20 cellular contexts compared by ENCODE assay signal in the genomic region with DNA sequence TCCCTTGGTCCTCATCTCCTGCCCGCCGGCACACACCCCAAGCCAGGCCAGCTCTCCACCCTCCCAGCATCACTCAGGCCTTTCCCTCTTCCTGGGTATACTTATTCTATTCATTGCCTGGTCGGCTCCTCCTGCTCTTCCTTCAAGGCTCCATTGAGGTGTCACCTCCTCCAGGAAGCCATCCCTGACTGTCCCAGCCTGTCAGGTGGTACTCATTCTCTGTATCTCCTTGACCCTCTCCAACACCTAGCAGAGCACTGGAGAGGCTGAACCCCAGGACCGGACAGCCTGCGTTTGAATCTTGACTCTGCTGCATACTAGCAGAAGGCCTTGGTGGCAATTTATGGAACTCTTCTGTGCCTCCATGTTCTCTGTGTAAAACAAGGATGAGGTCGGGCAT. TPM values are rescaled to one million over a fixed set of nuclear protein-coding genes. Genes with fewer than 3 reads are reported as not detected.
"Had no signal": no experiment of that assay in that cellular context is flagged by ENCODE, and none has a peak within 500 bp of the region (broad histone marks: within the 10 kb centered on the region; RNA-seq: fewer than 3 reads in every experiment).

No MANE protein-coding gene starts in this region.

- ATAC-seq: activated naive CD4-positive, alpha-beta T cell treated with anti-CD3 and anti-CD28 coated beads, Interleukin-2, amount 50 U/mL, for 72 hours; body of pancreas; WTC11 had no signal

- DNase-seq: activated CD4-positive, alpha-beta T cell treated with anti-CD3 and anti-CD28 coated beads, Interleukin-2, amount 10 ng/mL, durations not matched to agents 24 days and 14 days; activated CD8-positive, alpha-beta memory T cell treated with anti-CD3 and anti-CD28 coated beads for 24 hours; amniotic stem cell; body of pancreas; cortex of kidney; effector CD8-positive, alpha-beta T cell; hypothalamus; naive thymus-derived CD4-positive, alpha-beta T cell; right lobe of liver; stimulated activated CD4-positive, alpha-beta T cell treated with anti-CD3 and anti-CD28 coated beads, Interleukin-2, amount 100 ng/mL, for 24 hours; testis; upper lobe of right lung had no signal

- H3K4me3 ChIP-seq: body of pancreas, lung, prostate gland, right lobe of liver, testis, upper lobe of right lung had no signal

- H3K27ac ChIP-seq: body of pancreas, prostate gland, right lobe of liver, testis, upper lobe of right lung had no signal

- H3K27me3 ChIP-seq: body of pancreas, right lobe of liver, testis, upper lobe of right lung had no signal

- H3K36me3 ChIP-seq: prostate gland, right lobe of liver, upper lobe of right lung had no signal

- H3K9me3 Mint-ChIP-seq: activated CD4-positive, alpha-beta T cell treated with anti-CD3 and anti-CD28 coated beads, Interleukin-2, amount 10 ng/mL, durations not matched to agents 24 days and 14 days; activated naive CD4-positive, alpha-beta T cell treated with anti-CD3 and anti-CD28 coated beads, Interleukin-2, amount 50 U/mL, for 72 hours; central memory CD8-positive, alpha-beta T cell; naive thymus-derived CD4-positive, alpha-beta T cell; stimulated activated naive CD8-positive, alpha-beta T cell treated with anti-CD3 and anti-CD28 coated beads, Interleukin-15, Interleukin-2, amounts not matched to agents 100 ng/mL and 50 ng/mL, for 24 hours; WTC11 had no signal

- H3K36me3 Mint-ChIP-seq: activated naive CD4-positive, alpha-beta T cell treated with anti-CD3 and anti-CD28 coated beads, Interleukin-2, amount 50 U/mL, for 72 hours; naive thymus-derived CD4-positive, alpha-beta T cell; WTC11 had no signal

- H3K4me3 Mint-ChIP-seq: activated CD4-positive, alpha-beta T cell treated with anti-CD3 and anti-CD28 coated beads, Interleukin-2, amount 10 ng/mL, durations not matched to agents 24 days and 14 days; central memory CD8-positive, alpha-beta T cell; naive thymus-derived CD4-positive, alpha-beta T cell; stimulated activated naive CD8-positive, alpha-beta T cell treated with anti-CD3 and anti-CD28 coated beads, Interleukin-15, Interleukin-2, amounts not matched to agents 100 ng/mL and 50 ng/mL, for 24 hours; WTC11 had no signal

- H3K27me3 Mint-ChIP-seq: central memory CD8-positive, alpha-beta T cell had no signal

- H3K27ac Mint-ChIP-seq: activated CD4-positive, alpha-beta T cell treated with anti-CD3 and anti-CD28 coated beads, Interleukin-2, amount 10 ng/mL, durations not matched to agents 24 days and 14 days; activated naive CD4-positive, alpha-beta T cell treated with anti-CD3 and anti-CD28 coated beads, Interleukin-2, amount 50 U/mL, for 72 hours; naive thymus-derived CD4-positive, alpha-beta T cell; stimulated activated naive CD8-positive, alpha-beta T cell treated with anti-CD3 and anti-CD28 coated beads, Interleukin-15, Interleukin-2, amounts not matched to agents 100 ng/mL and 50 ng/mL, for 24 hours; WTC11 had no signal

- H3K9me3 ChIP-seq: body of pancreas, prostate gland, right lobe of liver, testis, upper lobe of right lung had no signal

- H3K4me1 ChIP-seq: body of pancreas, prostate gland, right lobe of liver, testis, upper lobe of right lung had no signal

RNA-seq across cellular contexts. Expression of a gene that starts 0.4 kb away (rescaled TPM):
- total RNA-seq: activated CD4-positive, alpha-beta T cell treated with anti-CD3 and anti-CD28 coated beads, Interleukin-2, amount 10 ng/mL, durations not matched to agents 24 days and 14 days; activated naive CD4-positive, alpha-beta T cell treated with anti-CD3 and anti-CD28 coated beads, Interleukin-2, amount 50 U/mL, for 72 hours; body of pancreas; epithelial cell of proximal tubule; prostate gland; T-helper 1 cell treated with Interleukin-12 subunit alpha and Interleukin-12 subunit beta and Interleukin-4 antibody, amounts not matched to agents 30 ng/mL and 1 ng/mL, for 36 hours; testis; upper lobe of right lung; WTC11 had no signal
